ENCODE assay signal across 26 cellular contexts in genomic region chr4:1179976-1180375, GRCh38.
"Had no signal": no experiment of that assay in that cellular context is flagged by ENCODE, and none has a peak within 500 bp of the region (broad histone marks: within the 10 kb centered on the region; RNA-seq: fewer than 3 reads in every experiment).

No MANE protein-coding gene starts in this region.

- ATAC-seq: effector memory CD8-positive, alpha-beta T cell; esophagus mucosa; gastroesophageal sphincter; heart left ventricle; left cardiac atrium; left lung; left ventricle myocardium superior; lower lobe of right lung; mucosa of descending colon had no signal

- FAIRE-seq: endometrium, islet of Langerhans, keratinocyte had no signal

- H3K36me3 ChIP-seq: colonic mucosa, esophagus squamous epithelium, gastroesophageal sphincter, heart left ventricle, left lung, lower lobe of right lung had no signal

- H3K4me1 ChIP-seq: colonic mucosa, lower lobe of right lung had no signal

- H3K4me3 Mint-ChIP-seq: dendritic cell treated with granulocyte-macrophage colony-stimulating factor and Interleukin-4, amounts not matched to agents 40 ng/mL and 50 ng/mL, for 4 days; endodermal cell; mesothelial cell of epicardium had no signal

- H3K4me1 Mint-ChIP-seq: endodermal cell, mesothelial cell of epicardium had no signal

- H3K27me3 ChIP-seq: colonic mucosa, esophagus squamous epithelium, gastroesophageal sphincter, heart left ventricle, hepatocyte, left lung had no signal

- H3K27me3 Mint-ChIP-seq: effector memory CD8-positive, alpha-beta T cell had no signal

- H3K27ac Mint-ChIP-seq: dendritic cell treated with granulocyte-macrophage colony-stimulating factor and Interleukin-4, amounts not matched to agents 40 ng/mL and 50 ng/mL, for 4 days; effector memory CD8-positive, alpha-beta T cell; endodermal cell; mesothelial cell of epicardium had no signal

- H2AFZ ChIP-seq: hepatocyte had no signal

- H3K4me2 ChIP-seq: hepatocyte had no signal

- H3K4me3 ChIP-seq: colonic mucosa, esophagus squamous epithelium, gastroesophageal sphincter, heart left ventricle, hepatocyte, left lung, lower lobe of right lung, mucosa of descending colon had no signal

- DNase-seq: colonic mucosa; cortex of kidney; effector CD8-positive, alpha-beta T cell; effector memory CD8-positive, alpha-beta T cell; endodermal cell; erythroblast; esophagus squamous epithelium; foreskin fibroblast; foreskin melanocyte; heart left ventricle; hypothalamus; left cardiac atrium; left lung; left ventricle myocardium superior; lower lobe of right lung; mesenchymal stem cell; mucosa of descending colon had no signal

- H3K27ac ChIP-seq: colonic mucosa, epithelial cell of prostate, esophagus squamous epithelium, gastroesophageal sphincter, hepatocyte, left lung, lower lobe of right lung had no signal

- H3K79me2 ChIP-seq: hepatocyte had no signal

- H3K9me3 ChIP-seq: colonic mucosa, lower lobe of right lung, mucosa of descending colon had no signal
